In genomic region chr10:18660816-18661431, GRCh38 we compare ENCODE assay signal across 10 cellular contexts. TPM values are rescaled to one million over a fixed set of nuclear protein-coding genes. Genes with fewer than 3 reads are reported as not detected.
DNase-seq lines count a peak whose midpoint lies in the region; ATAC-seq and TF ChIP-seq lines count a peak whose summit lies in the region.
"Had no signal": no experiment of that assay in that cellular context is flagged by ENCODE, and none has a peak within 500 bp of the region (broad histone marks: within the 10 kb centered on the region; RNA-seq: fewer than 3 reads in every experiment).

No MANE protein-coding gene starts in this region.

- TF ChIP-seq POLR2A in right lobe of liver (IDR thresholded peaks at IDR 0.05): no peak
- no peak for TF ChIP-seq POLR2A in transverse colon (IDR thresholded peaks at IDR 0.05)

- no peaks in the 10 kb centered on the region for H3K9me3 ChIP-seq in heart right ventricle
- H3K9me3 ChIP-seq in right lobe of liver: no peaks in the 10 kb centered on the region
- H3K9me3 ChIP-seq in transverse colon: no peaks in the 10 kb centered on the region
- H3K9me3 ChIP-seq: adrenal gland had no signal

- H3K36me3 ChIP-seq in heart right ventricle: no peaks in the 10 kb centered on the region
- H3K36me3 ChIP-seq in right lobe of liver: no peaks in the 10 kb centered on the region
- H3K36me3 ChIP-seq in transverse colon: no peaks in the 10 kb centered on the region
- H3K36me3 ChIP-seq: adrenal gland had no signal

- no peaks in the 10 kb centered on the region for H3K27me3 ChIP-seq in heart right ventricle
- no peaks in the 10 kb centered on the region for H3K27me3 ChIP-seq in right lobe of liver
- no peaks in the 10 kb centered on the region for H3K27me3 ChIP-seq in transverse colon
- H3K27me3 ChIP-seq: adrenal gland had no signal

- no peak for ATAC-seq in heart right ventricle
- ATAC-seq in Right ventricle myocardium inferior: no peak
- ATAC-seq in right lobe of liver: no peak

- no peak for TF ChIP-seq CTCF in heart right ventricle (IDR thresholded peaks at IDR 0.05)
- TF ChIP-seq CTCF in astrocyte of the spinal cord (IDR thresholded peaks at IDR 0.05; ENCODE audit: low read depth, low read length): no peak
- no peak for TF ChIP-seq CTCF in right lobe of liver (IDR thresholded peaks at IDR 0.05)
- TF ChIP-seq CTCF in transverse colon (IDR thresholded peaks at IDR 0.05): no peak

- peaks cover 0 to 58% (median 39%) of the 10 kb centered on the region in 9 donors for H3K4me1 ChIP-seq in heart right ventricle
- H3K4me1 ChIP-seq in right lobe of liver: peaks cover 0 to 24% (median 3%) of the 10 kb centered on the region in 4 donors
- H3K4me1 ChIP-seq in transverse colon: peaks cover 12 to 50% (median 18%) of the 10 kb centered on the region in 4 donors

- H3K4me3 ChIP-seq in heart right ventricle: peak overlapping the region in 9 of 10 donors; percentile 61 to 97 (median 92)
- H3K4me3 ChIP-seq in astrocyte of the spinal cord (ENCODE audit: low read depth, low read length): peak overlapping the region; percentile 91
- H3K4me3 ChIP-seq in right lobe of liver: peak overlapping the region; percentile 64 to 88 (median 77)
- H3K4me3 ChIP-seq in transverse colon: peak overlapping the region in 1 of 4 donors; percentile 83

- in situ Hi-C loops in astrocyte of the spinal cord (cut with HindIII; ENCODE audit: low sequenced_read_pairs) (no loop called here), transverse colon (cut with MboI; ENCODE audit: low pct_ligation_motif_present in 1 of 4, low pct_unique_long_range_greater_than_20kb in 1 of 4, low sequenced_read_pairs in 3 of 4) (no loop called here)

- DNase-seq in heart right ventricle: no peak
- no peak for DNase-seq in Right ventricle myocardium inferior (ENCODE audit: missing footprints)
- DNase-seq in astrocyte of the spinal cord (ENCODE audit: low read depth, low spot score): no peak
- DNase-seq in right lobe of liver: no peak
- no peak for DNase-seq in transverse colon
- DNase-seq in cerebellar cortex (ENCODE audit: low spot score): no peak
- DNase-seq in stimulated activated naive CD4-positive, alpha-beta T cell (lab: John Stamatoyannopoulos, UW): no peak
- no peak for DNase-seq in DMS 273 treated with DMSO at 0.1 percent for 48 hours (lab: John Stamatoyannopoulos, UW)
- DNase-seq: adrenal gland, NCI-H187 treated with DMSO at 0.1 percent for 48 hours had no signal

- TF ChIP-seq EP300 in transverse colon (IDR thresholded peaks at IDR 0.05; ENCODE audit: low read depth): no peak

- intact Hi-C loops in heart right ventricle (cut with DNase I): no loop called here
- intact Hi-C loops in Right ventricle myocardium inferior (cut with DNase I): no loop called here
- intact Hi-C loops in right lobe of liver (cut with DNase I): no loop called here
- intact Hi-C loops in transverse colon (cut with DNase I; ENCODE audit: low total_unique reads): no loop called here

- WGBS in heart right ventricle, 2 donors: 88 to 89% methylated on average over 19 of the region's 19 CpGs
- WGBS in right lobe of liver (ENCODE audit: insufficient coverage, low coverage, low lambda C conversion rate, missing lambda C conversion rate): 83% methylated on average over 15 of the region's 19 CpGs
- WGBS in transverse colon (ENCODE audit: low coverage in 1 of 2), 2 donors: 81% methylated on average over 16 to 19 of the region's 19 CpGs

- H3K27ac ChIP-seq in heart right ventricle (peak overlapping the region in 1 of 10 donors; percentile 9), right lobe of liver (peak overlapping the region; percentile 97 to 100 (median 99)), transverse colon (peak overlapping the region; percentile 93 to 99 (median 98))

RNA-seq across cellular contexts. Expression of gene ARL5B, which starts 1.7 kb away (rescaled TPM):
- total RNA-seq in heart right ventricle: 10 to 100 TPM in 1 of 10 donors, 1 to 10 TPM in 9; 4.8 to 10.9 (median 7.3) TPM
- polyA plus RNA-seq in heart right ventricle: 1 to 10 TPM; 2.0 to 3.9 TPM
- total RNA-seq in Right ventricle myocardium inferior: 6.2 TPM
- 10 to 100 TPM in 4 of 6 experiments, 1 to 10 TPM in 2; 7.9 to 32.6 (median 20.4) TPM for total RNA-seq in right lobe of liver
- total RNA-seq in transverse colon: 10 to 100 TPM; 15.8 to 24.1 (median 18.7) TPM

RNA-seq across cellular contexts. Expression of gene NSUN6, which starts 9.5 kb away (rescaled TPM):
- total RNA-seq in heart right ventricle (10 to 100 TPM in 2 of 10 donors, 1 to 10 TPM in 8; 4.9 to 11.4 (median 8.7) TPM), Right ventricle myocardium inferior (8.1 TPM), right lobe of liver (10 to 100 TPM; 19.0 to 34.0 (median 27.9) TPM), transverse colon (10 to 100 TPM in 3 of 4 donors, 1 to 10 TPM in 1; 8.6 to 69.3 (median 15.4) TPM)
- 10 to 100 TPM in 1 of 2 donors, 1 to 10 TPM in 1; 5.5 to 13.5 TPM for polyA plus RNA-seq in heart right ventricle
